Comparison of ENCODE assay signal across 5 cellular contexts in the genomic region with DNA sequence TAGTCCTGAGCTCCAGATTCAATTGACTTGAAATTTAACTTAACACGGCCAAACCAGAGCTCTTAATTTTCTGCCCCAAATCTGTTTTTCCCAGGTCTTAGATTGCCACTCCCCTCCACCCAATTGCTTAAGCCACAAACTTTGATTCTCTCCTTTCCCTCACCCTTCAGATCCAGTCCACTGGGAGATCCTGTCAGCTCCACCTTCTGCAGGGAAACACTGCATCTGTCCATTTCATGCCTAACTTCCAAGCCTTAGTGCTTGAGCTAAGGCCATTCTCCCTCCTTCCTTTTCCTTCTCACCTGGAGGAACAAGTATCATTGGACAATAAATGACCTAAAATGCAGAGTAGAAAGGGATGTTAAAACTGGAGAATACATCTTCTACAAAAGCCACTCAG.
"Had no signal": no experiment of that assay in that cellular context is flagged by ENCODE, and none has a peak within 500 bp of the region (broad histone marks: within the 10 kb centered on the region; RNA-seq: fewer than 3 reads in every experiment).

No MANE protein-coding gene starts in this region.

- H3K4me3 ChIP-seq: GM23338 had no signal

- H3K4me1 Mint-ChIP-seq: GM23338, H9, IgD-negative memory B cell had no signal

- ATAC-seq: GM23338, HepG2 had no signal

- DNase-seq: H9, HCEC 1CT had no signal

- H3K36me3 Mint-ChIP-seq: IgD-negative memory B cell had no signal

- H3K4me3 Mint-ChIP-seq: GM23338, H9, IgD-negative memory B cell had no signal

- H3K9me3 Mint-ChIP-seq: GM23338, H9 had no signal

- H3K27ac Mint-ChIP-seq: GM23338, H9, IgD-negative memory B cell had no signal

- H2AFZ ChIP-seq: GM23338 had no signal

- H3K4me2 ChIP-seq: GM23338 had no signal
